10 cellular contexts compared by ENCODE assay signal in genomic region chr12:27711957-27712356, GRCh38. TPM values are rescaled to one million over a fixed set of nuclear protein-coding genes. Genes with fewer than 3 reads are reported as not detected.
DNase-seq lines count a peak whose midpoint lies in the region; ATAC-seq and TF ChIP-seq lines count a peak whose summit lies in the region.
"Had no signal": no experiment of that assay in that cellular context is flagged by ENCODE, and none has a peak within 500 bp of the region (broad histone marks: within the 10 kb centered on the region; RNA-seq: fewer than 3 reads in every experiment).

No MANE protein-coding gene starts in this region.

- POLR2A ChIA-PET in activated CD4-positive, alpha-beta T cell treated with anti-CD3 and anti-CD28 coated beads for 36 hours (lab: Charles Lee) = interaction anchor here (0.6 kb wide), 2 partner anchors 255 to 1615 kb away, joined by 4 to 5 read pairs; no protein-coding TSS in a partner anchor

- peak overlapping the region; percentile 94 for H3K27ac Mint-ChIP-seq in activated CD4-positive, alpha-beta T cell treated with anti-CD3 and anti-CD28 coated beads for 36 hours

- H3K4me1 Mint-ChIP-seq in activated CD4-positive, alpha-beta T cell treated with anti-CD3 and anti-CD28 coated beads for 36 hours = peaks cover 28% of the 10 kb centered on the region

- peak overlapping the region; percentile 88 for H3K9ac ChIP-seq in skeletal muscle satellite cell (ENCODE audit: low read depth, low read length)

- intact Hi-C loops in activated CD4-positive, alpha-beta T cell treated with anti-CD3 and anti-CD28 coated beads for 36 hours (cut with DNase I, micrococcal nuclease) = loop anchor here (2.0 to 10.0 kb wide), 9 partner anchors 69 to 879 kb away; partner anchors contain the start of genes KLHL42 (in 2 of the 2), MANSC4 (in 2 of the 2), PPFIBP1 (in 2 of the 2) and BMAL2 (in 1 of the 2)

- H3K27me3 ChIP-seq in SJSA1 (replicated peaks) = no peaks in the 10 kb centered on the region
- no peaks in the 10 kb centered on the region for H3K27me3 ChIP-seq in skeletal muscle satellite cell (ENCODE audit: control insufficient read depth, insufficient read depth, low read length)

- H3K9me3 Mint-ChIP-seq in activated CD4-positive, alpha-beta T cell treated with anti-CD3 and anti-CD28 coated beads for 36 hours (ENCODE audit: low read depth) = no peaks in the 10 kb centered on the region

- peaks cover 5% of the 10 kb centered on the region for H3K4me1 ChIP-seq in SJSA1 (replicated peaks)
- peaks cover 8% of the 10 kb centered on the region for H3K4me1 ChIP-seq in skeletal muscle satellite cell (ENCODE audit: control insufficient read depth, insufficient read depth, low read length)

- H3K4me3 ChIP-seq in SJSA1 (peak overlapping the region; percentile 74; the same call in 1 of the 2 replicates), epithelial cell of proximal tubule (ENCODE audit: low read depth, low read length) (peak overlapping the region; percentile 93), skeletal muscle satellite cell (ENCODE audit: low read length) (peak overlapping the region; percentile 92)

- H3K27ac ChIP-seq in SJSA1 = no peak overlapping the region

- H3K27me3 Mint-ChIP-seq in activated CD4-positive, alpha-beta T cell treated with anti-CD3 and anti-CD28 coated beads for 36 hours = no peaks in the 10 kb centered on the region

- CTCF ChIA-PET in activated CD4-positive, alpha-beta T cell treated with anti-CD3 and anti-CD28 coated beads for 36 hours (lab: Charles Lee) = no interaction called here

- H3K36me3 Mint-ChIP-seq in activated CD4-positive, alpha-beta T cell treated with anti-CD3 and anti-CD28 coated beads for 36 hours (ENCODE audit: low read depth) = peaks cover 11% of the 10 kb centered on the region

- H3K4me2 ChIP-seq in skeletal muscle satellite cell (ENCODE audit: low read length) = peak overlapping the region; percentile 90

- no peak for TF ChIP-seq CTCF in epithelial cell of proximal tubule (conservative IDR thresholded peaks at IDR 0.05; ENCODE audit: low read depth, low read length)

- ATAC-seq in activated CD4-positive, alpha-beta T cell treated with anti-CD3 and anti-CD28 coated beads for 36 hours = no peak
- ATAC-seq in activated CD4-positive, CD25-positive, alpha-beta regulatory T cell treated with anti-CD3 and anti-CD28 coated beads, Interleukin-2, amount 50 U/mL, for 24 hours = no peak

- peaks cover 22% of the 10 kb centered on the region for H3K36me3 ChIP-seq in SJSA1
- peaks cover 22% of the 10 kb centered on the region for H3K36me3 ChIP-seq in skeletal muscle satellite cell (ENCODE audit: insufficient read depth, low read length)
- H3K36me3 ChIP-seq: prostate gland had no signal

- DNase-seq in activated CD4-positive, alpha-beta T cell treated with anti-CD3 and anti-CD28 coated beads for 36 hours = no peak
- DNase-seq in activated CD4-positive, alpha-beta T cell treated with anti-CD3 and anti-CD28 coated beads, Interleukin-2, amount 50 U/mL, for 4 hours = no peak
- DNase-seq in SJSA1 (ENCODE audit: low read depth in 1 of 2, low spot score in 2 of 2) (no peak), epithelial cell of proximal tubule (ENCODE audit: low read depth) (no peak), iPS-NIHi11 (ENCODE audit: low spot score) (no peak), NCI-H774 (lab: John Stamatoyannopoulos, UW) (no peak)
- DNase-seq: effector memory CD4-positive, alpha-beta T cell had no signal

- H3K9me3 ChIP-seq in SJSA1 (replicated peaks) (no peaks in the 10 kb centered on the region), skeletal muscle satellite cell (replicated peaks; ENCODE audit: low read length) (no peaks in the 10 kb centered on the region)
- H3K9me3 ChIP-seq: prostate gland had no signal

- H3K4me3 Mint-ChIP-seq in activated CD4-positive, alpha-beta T cell treated with anti-CD3 and anti-CD28 coated beads for 36 hours = peak overlapping the region; percentile 94

RNA-seq across cellular contexts. Expression of gene MRPS35, which starts 1.3 kb away (rescaled TPM):
- 10 to 100 TPM; 58.5 to 62.1 TPM for total RNA-seq in activated CD4-positive, alpha-beta T cell treated with anti-CD3 and anti-CD28 coated beads for 36 hours
- total RNA-seq in SJSA1 (2014; rRNA removed; shearing (Covaris generic)) = 97.0 and 98.7 TPM in 2 replicates
- total RNA-seq in epithelial cell of proximal tubule = 64.8 and 71.0 TPM in 2 replicates
- total RNA-seq in skeletal muscle satellite cell (2012; rRNA removed) = 55.5 and 57.4 TPM in 2 replicates

RNA-seq across cellular contexts. Expression of gene REP15, which starts 15.7 kb away (rescaled TPM):
- total RNA-seq in activated CD4-positive, alpha-beta T cell treated with anti-CD3 and anti-CD28 coated beads for 36 hours = not detected
- total RNA-seq in SJSA1 (2014; rRNA removed; shearing (Covaris generic)) = 0.94 and 1.1 TPM in 2 replicates
- 3.6 TPM in 1 of 2 replicates, not detected in the other for total RNA-seq in epithelial cell of proximal tubule
- 3.1 and 4.3 TPM in 2 replicates for total RNA-seq in skeletal muscle satellite cell (2012; rRNA removed)
